ENCODE assay signal across 2 cellular contexts in the genomic region with DNA sequence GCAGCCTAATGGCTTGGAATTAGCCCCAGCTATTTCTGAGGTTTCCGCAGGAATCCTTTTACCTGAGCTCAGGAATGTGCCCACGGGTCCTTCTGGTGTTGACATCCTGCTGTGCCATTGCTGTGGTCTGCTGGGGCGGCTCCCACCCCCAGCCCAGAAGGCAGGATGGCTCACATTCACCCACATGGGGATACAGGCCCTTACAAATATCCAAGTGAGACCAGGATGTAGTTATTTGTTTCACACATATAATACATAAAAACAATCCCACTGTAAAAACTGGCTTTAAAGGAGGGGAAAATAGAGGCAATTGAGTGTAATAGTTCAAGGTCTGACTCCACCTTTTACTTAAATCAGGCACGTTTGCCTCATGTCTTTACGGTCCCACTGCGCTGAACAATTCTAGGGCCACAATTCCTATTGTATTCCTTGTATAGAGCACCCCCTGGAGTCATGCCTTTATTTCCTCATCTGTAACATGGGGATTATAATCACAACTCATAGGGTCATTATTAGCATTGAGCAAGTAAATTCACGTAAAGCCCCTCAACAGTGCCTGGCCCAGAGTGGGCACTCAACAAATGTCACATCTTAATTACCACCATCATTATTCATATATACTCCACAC.
TF ChIP-seq lines count a peak whose summit lies in the region.

No MANE protein-coding gene starts in this region.

TF ChIP-seq in SK-N-SH, 30 proteins besides CTCF, POLR2A, EP300 and RAD21 (continued from another document):
- TF ChIP-seq, protein P1, sequence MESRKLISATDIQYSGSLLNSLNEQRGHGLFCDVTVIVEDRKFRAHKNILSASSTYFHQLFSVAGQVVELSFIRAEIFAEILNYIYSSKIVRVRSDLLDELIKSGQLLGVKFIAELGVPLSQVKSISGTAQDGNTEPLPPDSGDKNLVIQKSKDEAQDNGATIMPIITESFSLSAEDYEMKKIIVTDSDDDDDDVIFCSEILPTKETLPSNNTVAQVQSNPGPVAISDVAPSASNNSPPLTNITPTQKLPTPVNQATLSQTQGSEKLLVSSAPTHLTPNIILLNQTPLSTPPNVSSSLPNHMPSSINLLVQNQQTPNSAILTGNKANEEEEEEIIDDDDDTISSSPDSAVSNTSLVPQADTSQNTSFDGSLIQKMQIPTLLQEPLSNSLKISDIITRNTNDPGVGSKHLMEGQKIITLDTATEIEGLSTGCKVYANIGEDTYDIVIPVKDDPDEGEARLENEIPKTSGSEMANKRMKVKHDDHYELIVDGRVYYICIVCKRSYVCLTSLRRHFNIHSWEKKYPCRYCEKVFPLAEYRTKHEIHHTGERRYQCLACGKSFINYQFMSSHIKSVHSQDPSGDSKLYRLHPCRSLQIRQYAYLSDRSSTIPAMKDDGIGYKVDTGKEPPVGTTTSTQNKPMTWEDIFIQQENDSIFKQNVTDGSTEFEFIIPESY (IDR thresholded peaks at IDR 0.05; ENCODE audit: borderline replicate concordance, low read depth): no peak
- no peak for TF ChIP-seq TEAD4 (IDR thresholded peaks at IDR 0.05; ENCODE audit: borderline replicate concordance, insufficient read depth)
- no peak for TF ChIP-seq RFX5 (IDR thresholded peaks at IDR 0.05; ENCODE audit: low read length)

TF ChIP-seq in SK-N-SH treated with all-trans-retinoic acid at 6 μM for 48 hours, 23 proteins besides CTCF, POLR2A, EP300 and RAD21 (continued from another document):
- TF ChIP-seq, protein P2, sequence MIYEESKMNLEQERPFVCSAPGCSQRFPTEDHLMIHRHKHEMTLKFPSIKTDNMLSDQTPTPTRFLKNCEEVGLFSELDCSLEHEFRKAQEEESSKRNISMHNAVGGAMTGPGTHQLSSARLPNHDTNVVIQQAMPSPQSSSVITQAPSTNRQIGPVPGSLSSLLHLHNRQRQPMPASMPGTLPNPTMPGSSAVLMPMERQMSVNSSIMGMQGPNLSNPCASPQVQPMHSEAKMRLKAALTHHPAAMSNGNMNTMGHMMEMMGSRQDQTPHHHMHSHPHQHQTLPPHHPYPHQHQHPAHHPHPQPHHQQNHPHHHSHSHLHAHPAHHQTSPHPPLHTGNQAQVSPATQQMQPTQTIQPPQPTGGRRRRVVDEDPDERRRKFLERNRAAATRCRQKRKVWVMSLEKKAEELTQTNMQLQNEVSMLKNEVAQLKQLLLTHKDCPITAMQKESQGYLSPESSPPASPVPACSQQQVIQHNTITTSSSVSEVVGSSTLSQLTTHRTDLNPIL (CRISPR knock-in tag; IDR thresholded peaks at IDR 0.05; ENCODE audit: low read depth): no peak
- TF ChIP-seq TOX (CRISPR knock-in tag; IDR thresholded peaks at IDR 0.05; ENCODE audit: borderline replicate concordance): no peak
- TF ChIP-seq, protein P3, sequence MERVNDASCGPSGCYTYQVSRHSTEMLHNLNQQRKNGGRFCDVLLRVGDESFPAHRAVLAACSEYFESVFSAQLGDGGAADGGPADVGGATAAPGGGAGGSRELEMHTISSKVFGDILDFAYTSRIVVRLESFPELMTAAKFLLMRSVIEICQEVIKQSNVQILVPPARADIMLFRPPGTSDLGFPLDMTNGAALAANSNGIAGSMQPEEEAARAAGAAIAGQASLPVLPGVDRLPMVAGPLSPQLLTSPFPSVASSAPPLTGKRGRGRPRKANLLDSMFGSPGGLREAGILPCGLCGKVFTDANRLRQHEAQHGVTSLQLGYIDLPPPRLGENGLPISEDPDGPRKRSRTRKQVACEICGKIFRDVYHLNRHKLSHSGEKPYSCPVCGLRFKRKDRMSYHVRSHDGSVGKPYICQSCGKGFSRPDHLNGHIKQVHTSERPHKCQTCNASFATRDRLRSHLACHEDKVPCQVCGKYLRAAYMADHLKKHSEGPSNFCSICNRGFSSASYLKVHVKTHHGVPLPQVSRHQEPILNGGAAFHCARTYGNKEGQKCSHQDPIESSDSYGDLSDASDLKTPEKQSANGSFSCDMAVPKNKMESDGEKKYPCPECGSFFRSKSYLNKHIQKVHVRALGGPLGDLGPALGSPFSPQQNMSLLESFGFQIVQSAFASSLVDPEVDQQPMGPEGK (CRISPR knock-in tag; IDR thresholded peaks at IDR 0.05; ENCODE audit: borderline replicate concordance): no peak
TF ChIP-seq in SK-N-SH treated with all-trans-retinoic acid at 6 μM for 48 hours: peak in this region for 0.
